Comparison of ENCODE assay signal across 1 cellular context in the genomic region with DNA sequence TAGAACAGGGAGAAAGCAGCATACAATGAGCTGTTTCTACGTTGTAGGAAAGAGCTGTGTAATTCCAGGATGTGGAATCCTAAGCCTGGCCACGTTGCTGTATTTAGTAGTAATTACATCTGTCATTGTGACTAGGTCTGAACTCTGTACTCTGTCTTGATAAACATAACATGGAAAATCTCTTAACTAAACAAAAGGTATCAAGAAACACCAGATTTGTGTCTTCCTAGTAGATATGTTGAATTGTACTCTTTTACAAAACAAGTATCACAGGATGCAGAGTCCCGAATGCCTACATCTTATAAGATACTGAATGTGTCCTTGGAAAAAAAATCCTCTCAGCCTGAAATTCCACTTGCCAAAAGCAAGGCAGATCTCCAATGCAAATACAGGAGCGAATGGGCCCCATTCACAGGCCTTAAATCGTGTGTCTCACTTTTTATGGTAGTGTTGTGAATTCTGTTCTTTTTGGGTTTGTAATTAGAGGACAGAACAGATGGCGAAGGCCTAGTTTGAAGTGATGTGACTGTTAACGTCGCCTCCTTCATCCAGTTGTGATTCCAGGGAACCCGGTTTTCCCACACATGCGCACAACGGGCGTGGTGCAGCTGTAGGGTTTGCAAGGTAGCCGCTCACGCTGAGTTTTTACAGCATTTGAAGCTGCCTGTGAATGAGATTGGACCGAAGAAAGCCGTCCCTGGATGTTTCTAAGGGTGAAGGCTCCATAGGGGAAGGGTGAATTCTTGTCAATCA.
TF ChIP-seq lines count a peak whose summit lies in the region.

No MANE protein-coding gene starts in this region.

TF ChIP-seq in GM23338, 12 proteins besides CTCF, POLR2A, EP300 and RAD21 (continued from another document):
- TF ChIP-seq, protein P1, sequence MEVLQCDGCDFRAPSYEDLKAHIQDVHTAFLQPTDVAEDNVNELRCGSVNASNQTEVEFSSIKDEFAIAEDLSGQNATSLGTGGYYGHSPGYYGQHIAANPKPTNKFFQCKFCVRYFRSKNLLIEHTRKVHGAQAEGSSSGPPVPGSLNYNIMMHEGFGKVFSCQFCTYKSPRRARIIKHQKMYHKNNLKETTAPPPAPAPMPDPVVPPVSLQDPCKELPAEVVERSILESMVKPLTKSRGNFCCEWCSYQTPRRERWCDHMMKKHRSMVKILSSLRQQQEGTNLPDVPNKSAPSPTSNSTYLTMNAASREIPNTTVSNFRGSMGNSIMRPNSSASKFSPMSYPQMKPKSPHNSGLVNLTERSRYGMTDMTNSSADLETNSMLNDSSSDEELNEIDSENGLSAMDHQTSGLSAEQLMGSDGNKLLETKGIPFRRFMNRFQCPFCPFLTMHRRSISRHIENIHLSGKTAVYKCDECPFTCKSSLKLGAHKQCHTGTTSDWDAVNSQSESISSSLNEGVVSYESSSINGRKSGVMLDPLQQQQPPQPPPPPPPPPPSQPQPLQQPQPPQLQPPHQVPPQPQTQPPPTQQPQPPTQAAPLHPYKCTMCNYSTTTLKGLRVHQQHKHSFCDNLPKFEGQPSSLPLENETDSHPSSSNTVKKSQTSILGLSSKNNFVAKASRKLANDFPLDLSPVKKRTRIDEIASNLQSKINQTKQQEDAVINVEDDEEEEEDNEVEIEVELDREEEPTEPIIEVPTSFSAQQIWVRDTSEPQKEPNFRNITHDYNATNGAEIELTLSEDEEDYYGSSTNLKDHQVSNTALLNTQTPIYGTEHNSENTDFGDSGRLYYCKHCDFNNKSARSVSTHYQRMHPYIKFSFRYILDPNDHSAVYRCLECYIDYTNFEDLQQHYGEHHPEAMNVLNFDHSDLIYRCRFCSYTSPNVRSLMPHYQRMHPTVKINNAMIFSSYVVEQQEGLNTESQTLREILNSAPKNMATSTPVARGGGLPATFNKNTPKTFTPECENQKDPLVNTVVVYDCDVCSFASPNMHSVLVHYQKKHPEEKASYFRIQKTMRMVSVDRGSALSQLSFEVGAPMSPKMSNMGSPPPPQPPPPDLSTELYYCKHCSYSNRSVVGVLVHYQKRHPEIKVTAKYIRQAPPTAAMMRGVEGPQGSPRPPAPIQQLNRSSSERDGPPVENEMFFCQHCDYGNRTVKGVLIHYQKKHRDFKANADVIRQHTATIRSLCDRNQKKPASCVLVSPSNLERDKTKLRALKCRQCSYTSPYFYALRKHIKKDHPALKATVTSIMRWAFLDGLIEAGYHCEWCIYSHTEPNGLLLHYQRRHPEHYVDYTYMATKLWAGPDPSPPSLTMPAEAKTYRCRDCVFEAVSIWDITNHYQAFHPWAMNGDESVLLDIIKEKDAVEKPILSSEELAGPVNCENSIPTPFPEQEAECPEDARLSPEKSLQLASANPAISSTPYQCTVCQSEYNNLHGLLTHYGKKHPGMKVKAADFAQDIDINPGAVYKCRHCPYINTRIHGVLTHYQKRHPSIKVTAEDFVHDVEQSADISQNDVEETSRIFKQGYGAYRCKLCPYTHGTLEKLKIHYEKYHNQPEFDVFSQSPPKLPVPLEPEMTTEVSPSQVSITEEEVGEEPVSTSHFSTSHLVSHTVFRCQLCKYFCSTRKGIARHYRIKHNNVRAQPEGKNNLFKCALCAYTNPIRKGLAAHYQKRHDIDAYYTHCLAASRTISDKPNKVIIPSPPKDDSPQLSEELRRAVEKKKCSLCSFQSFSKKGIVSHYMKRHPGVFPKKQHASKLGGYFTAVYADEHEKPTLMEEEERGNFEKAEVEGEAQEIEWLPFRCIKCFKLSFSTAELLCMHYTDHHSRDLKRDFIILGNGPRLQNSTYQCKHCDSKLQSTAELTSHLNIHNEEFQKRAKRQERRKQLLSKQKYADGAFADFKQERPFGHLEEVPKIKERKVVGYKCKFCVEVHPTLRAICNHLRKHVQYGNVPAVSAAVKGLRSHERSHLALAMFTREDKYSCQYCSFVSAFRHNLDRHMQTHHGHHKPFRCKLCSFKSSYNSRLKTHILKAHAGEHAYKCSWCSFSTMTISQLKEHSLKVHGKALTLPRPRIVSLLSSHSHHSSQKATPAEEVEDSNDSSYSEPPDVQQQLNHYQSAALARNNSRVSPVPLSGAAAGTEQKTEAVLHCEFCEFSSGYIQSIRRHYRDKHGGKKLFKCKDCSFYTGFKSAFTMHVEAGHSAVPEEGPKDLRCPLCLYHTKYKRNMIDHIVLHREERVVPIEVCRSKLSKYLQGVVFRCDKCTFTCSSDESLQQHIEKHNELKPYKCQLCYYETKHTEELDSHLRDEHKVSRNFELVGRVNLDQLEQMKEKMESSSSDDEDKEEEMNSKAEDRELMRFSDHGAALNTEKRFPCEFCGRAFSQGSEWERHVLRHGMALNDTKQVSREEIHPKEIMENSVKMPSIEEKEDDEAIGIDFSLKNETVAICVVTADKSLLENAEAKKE (CRISPR knock-in tag; IDR thresholded peaks at IDR 0.05) = no peak
- no peak for TF ChIP-seq EZH2 (IDR thresholded peaks at IDR 0.05; ENCODE audit: low read depth, unreplicated experiment)
- TF ChIP-seq POLR2AphosphoS5 (IDR thresholded peaks at IDR 0.05; ENCODE audit: low read depth) = no peak
- no peak for TF ChIP-seq NANOG (IDR thresholded peaks at IDR 0.05; ENCODE audit: borderline replicate concordance)
- TF ChIP-seq ZNF114 (CRISPR knock-in tag; IDR thresholded peaks at IDR 0.05) = no peak
- TF ChIP-seq, protein P2, sequence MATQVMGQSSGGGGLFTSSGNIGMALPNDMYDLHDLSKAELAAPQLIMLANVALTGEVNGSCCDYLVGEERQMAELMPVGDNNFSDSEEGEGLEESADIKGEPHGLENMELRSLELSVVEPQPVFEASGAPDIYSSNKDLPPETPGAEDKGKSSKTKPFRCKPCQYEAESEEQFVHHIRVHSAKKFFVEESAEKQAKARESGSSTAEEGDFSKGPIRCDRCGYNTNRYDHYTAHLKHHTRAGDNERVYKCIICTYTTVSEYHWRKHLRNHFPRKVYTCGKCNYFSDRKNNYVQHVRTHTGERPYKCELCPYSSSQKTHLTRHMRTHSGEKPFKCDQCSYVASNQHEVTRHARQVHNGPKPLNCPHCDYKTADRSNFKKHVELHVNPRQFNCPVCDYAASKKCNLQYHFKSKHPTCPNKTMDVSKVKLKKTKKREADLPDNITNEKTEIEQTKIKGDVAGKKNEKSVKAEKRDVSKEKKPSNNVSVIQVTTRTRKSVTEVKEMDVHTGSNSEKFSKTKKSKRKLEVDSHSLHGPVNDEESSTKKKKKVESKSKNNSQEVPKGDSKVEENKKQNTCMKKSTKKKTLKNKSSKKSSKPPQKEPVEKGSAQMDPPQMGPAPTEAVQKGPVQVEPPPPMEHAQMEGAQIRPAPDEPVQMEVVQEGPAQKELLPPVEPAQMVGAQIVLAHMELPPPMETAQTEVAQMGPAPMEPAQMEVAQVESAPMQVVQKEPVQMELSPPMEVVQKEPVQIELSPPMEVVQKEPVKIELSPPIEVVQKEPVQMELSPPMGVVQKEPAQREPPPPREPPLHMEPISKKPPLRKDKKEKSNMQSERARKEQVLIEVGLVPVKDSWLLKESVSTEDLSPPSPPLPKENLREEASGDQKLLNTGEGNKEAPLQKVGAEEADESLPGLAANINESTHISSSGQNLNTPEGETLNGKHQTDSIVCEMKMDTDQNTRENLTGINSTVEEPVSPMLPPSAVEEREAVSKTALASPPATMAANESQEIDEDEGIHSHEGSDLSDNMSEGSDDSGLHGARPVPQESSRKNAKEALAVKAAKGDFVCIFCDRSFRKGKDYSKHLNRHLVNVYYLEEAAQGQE (IDR thresholded peaks at IDR 0.05; ENCODE audit: unreplicated experiment) = no peak
- no peak for TF ChIP-seq CREB1 (CRISPR knock-in tag; IDR thresholded peaks at IDR 0.05; ENCODE audit: low read depth)
